Comparison of ENCODE assay signal across 13 cellular contexts in the genomic region with DNA sequence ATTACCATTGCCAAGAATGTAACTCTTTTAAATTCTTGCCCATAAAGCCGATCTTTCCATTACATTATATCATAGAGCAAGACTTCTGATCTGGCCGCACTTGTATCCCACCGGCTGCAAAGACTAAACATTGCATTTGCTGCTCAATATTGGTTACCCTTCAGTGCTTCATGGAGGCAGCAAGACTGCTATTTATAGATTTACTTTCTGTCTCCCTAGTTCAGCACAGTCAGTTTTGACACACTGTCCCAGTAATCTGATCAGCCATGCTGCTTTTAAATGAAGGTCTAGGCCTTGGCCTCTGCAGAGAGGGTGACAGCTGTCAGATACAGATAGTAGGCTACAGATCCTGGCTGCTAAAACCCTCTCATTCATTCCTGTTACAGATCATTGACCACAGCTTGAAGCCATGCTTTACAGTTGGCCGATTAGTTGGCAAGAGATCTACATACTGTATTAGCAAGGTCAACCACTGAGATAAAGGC.
DNase-seq lines count a peak whose midpoint lies in the region; ATAC-seq and TF ChIP-seq lines count a peak whose summit lies in the region.
"Had no signal": no experiment of that assay in that cellular context is flagged by ENCODE, and none has a peak within 500 bp of the region (broad histone marks: within the 10 kb centered on the region; RNA-seq: fewer than 3 reads in every experiment).

No MANE protein-coding gene starts in this region.

- peak; percentile 43 for ATAC-seq in Right ventricle myocardium superior (ENCODE audit: poor library complexity)
- no peak for ATAC-seq in GM23338
- ATAC-seq: HCT116, natural killer cell had no signal

- H3K27me3 ChIP-seq in left ventricle myocardium inferior (ENCODE audit: low read depth) (no peaks in the 10 kb centered on the region), GM23338 (ENCODE audit: insufficient read depth) (no peaks in the 10 kb centered on the region)
- H3K27me3 ChIP-seq in CD8-positive, alpha-beta memory T cell (ENCODE audit: insufficient read depth, low read length, poor library complexity, severe bottlenecking): no peaks in the 10 kb centered on the region
- H3K27me3 ChIP-seq: suprapubic skin had no signal

- H3K36me3 ChIP-seq in left ventricle myocardium inferior (no peaks in the 10 kb centered on the region), GM23338 (ENCODE audit: insufficient read depth) (no peaks in the 10 kb centered on the region)
- H3K36me3 ChIP-seq in CD8-positive, alpha-beta memory T cell (ENCODE audit: insufficient read depth, low read length): no peaks in the 10 kb centered on the region
- H3K36me3 ChIP-seq: suprapubic skin had no signal

- H3K4me3 ChIP-seq in left ventricle myocardium inferior: peak overlapping the region; percentile 1
- H3K4me3 ChIP-seq in GM23338: no peak overlapping the region
- H3K4me3 ChIP-seq in CD8-positive, alpha-beta memory T cell (ENCODE audit: low read length): no peak overlapping the region
- H3K4me3 ChIP-seq: suprapubic skin had no signal

- H3K4me3 Mint-ChIP-seq in GM23338: no peak overlapping the region
- H3K4me3 Mint-ChIP-seq in nephron progenitor cell: no peak overlapping the region
- no peak overlapping the region for H3K4me3 Mint-ChIP-seq in CD8-positive, alpha-beta memory T cell
- H3K4me3 Mint-ChIP-seq: natural killer cell had no signal

- no peaks in the 10 kb centered on the region for H4K20me1 ChIP-seq in GM23338 (replicated peaks; ENCODE audit: insufficient read depth)

- H3K9me3 ChIP-seq in left ventricle myocardium inferior (replicated peaks): no peaks in the 10 kb centered on the region
- no peaks in the 10 kb centered on the region for H3K9me3 ChIP-seq in CD8-positive, alpha-beta memory T cell (ENCODE audit: low read length)
- H3K9me3 ChIP-seq: suprapubic skin had no signal

- no peaks in the 10 kb centered on the region for H3K9me3 Mint-ChIP-seq in GM23338
- no peaks in the 10 kb centered on the region for H3K9me3 Mint-ChIP-seq in nephron progenitor cell
- no peaks in the 10 kb centered on the region for H3K9me3 Mint-ChIP-seq in CD8-positive, alpha-beta memory T cell
- H3K9me3 Mint-ChIP-seq: natural killer cell had no signal

- H3K27me3 Mint-ChIP-seq in GM23338 (ENCODE audit: insufficient read depth, low read depth, poor library complexity) (peaks cover 2% of the 10 kb centered on the region), nephron progenitor cell (ENCODE audit: low read depth, poor library complexity) (peaks cover 6% of the 10 kb centered on the region)
- H3K27me3 Mint-ChIP-seq in CD8-positive, alpha-beta memory T cell: peaks cover 0 to 1% of the 10 kb centered on the region in 2 donors

- CTCF ChIA-PET in CD8-positive, alpha-beta memory T cell (lab: Charles Lee): no interaction called here

- H2AFZ ChIP-seq in GM23338: no peak overlapping the region

- no peak overlapping the region for H3K4me2 ChIP-seq in GM23338

- POLR2A ChIA-PET in CD8-positive, alpha-beta memory T cell (lab: Charles Lee): no interaction called here

- H3K4me1 Mint-ChIP-seq in GM23338 (peaks cover 11% of the 10 kb centered on the region), nephron progenitor cell (peaks cover 81% of the 10 kb centered on the region)
- no peaks in the 10 kb centered on the region for H3K4me1 Mint-ChIP-seq in CD8-positive, alpha-beta memory T cell

- H3K79me2 ChIP-seq in GM23338 (replicated peaks; ENCODE audit: insufficient read depth): no peaks in the 10 kb centered on the region

- peak overlapping the region; percentile 55 for H3K27ac ChIP-seq in left ventricle myocardium inferior (replicated peaks)
- no peak overlapping the region for H3K27ac ChIP-seq in GM23338 (ENCODE audit: low read depth)
- H3K27ac ChIP-seq in CD8-positive, alpha-beta memory T cell (ENCODE audit: low read depth, low read length): no peak overlapping the region
- H3K27ac ChIP-seq: suprapubic skin had no signal

- intact Hi-C loops in Right ventricle myocardium superior (cut with DNase I) (no loop called here), cardiac septum (cut with DNase I) (no loop called here), left ventricle myocardium inferior (cut with micrococcal nuclease) (no loop called here)

- no peak overlapping the region for H3K27ac Mint-ChIP-seq in GM23338
- H3K27ac Mint-ChIP-seq in nephron progenitor cell: no peak overlapping the region
- H3K27ac Mint-ChIP-seq in CD8-positive, alpha-beta memory T cell: no peak overlapping the region
- H3K27ac Mint-ChIP-seq: natural killer cell had no signal

- no peaks in the 10 kb centered on the region for H3K9me2 ChIP-seq in GM23338 (ENCODE audit: insufficient read depth)

- no peak for DNase-seq in Right ventricle myocardium superior
- no peak for DNase-seq in cardiac septum (ENCODE audit: low spot score)
- DNase-seq in NCI-H69 (lab: John Stamatoyannopoulos, UW): peak; percentile 98
- no peak for DNase-seq in left ventricle myocardium inferior
- no peak for DNase-seq in GM23338 (ENCODE audit: low spot score)
- no peak for DNase-seq in nephron progenitor cell
- no peak for DNase-seq in activated CD4-positive, alpha-beta T cell treated with anti-CD3 and anti-CD28 coated beads, Interleukin-2, amount 50 U/mL, for 1 hour
- DNase-seq in CD8-positive, alpha-beta memory T cell: no peak
- DNase-seq: MM.1S, natural killer cell, SW 1271 had no signal

- no peak for TF ChIP-seq CTCF in left ventricle myocardium inferior (IDR thresholded peaks at IDR 0.05; ENCODE audit: borderline replicate concordance)
- TF ChIP-seq CTCF in GM23338 (conservative IDR thresholded peaks at IDR 0.05; ENCODE audit: low read depth in 2 of 2): no peak
- TF ChIP-seq CTCF in nephron progenitor cell (IDR thresholded peaks at IDR 0.05): no peak

- no peaks in the 10 kb centered on the region for H3F3A ChIP-seq in GM23338 (replicated peaks; ENCODE audit: low read depth)

- peaks cover 22% of the 10 kb centered on the region for H3K4me1 ChIP-seq in left ventricle myocardium inferior
- 0 out of 2 replicates have a peak, but pooled peaks cover 4% of the 10 kb centered on the region for H3K4me1 ChIP-seq in GM23338 (ENCODE audit: insufficient read depth)
- no peaks in the 10 kb centered on the region for H3K4me1 ChIP-seq in CD8-positive, alpha-beta memory T cell (ENCODE audit: insufficient read depth, low read length)
- H3K4me1 ChIP-seq: suprapubic skin had no signal

- no peaks in the 10 kb centered on the region for H3K36me3 Mint-ChIP-seq in GM23338 (ENCODE audit: low read depth)
- no peaks in the 10 kb centered on the region for H3K36me3 Mint-ChIP-seq in nephron progenitor cell (ENCODE audit: low read depth)
- no peaks in the 10 kb centered on the region for H3K36me3 Mint-ChIP-seq in CD8-positive, alpha-beta memory T cell
- H3K36me3 Mint-ChIP-seq: natural killer cell had no signal

TF ChIP-seq in GM23338, 12 proteins besides CTCF, POLR2A, EP300 and RAD21 (continues in another document):
- TF ChIP-seq ZNF114 (CRISPR knock-in tag; IDR thresholded peaks at IDR 0.05): no peak
